Comparison of ENCODE assay signal across 16 cellular contexts in the genomic region with DNA sequence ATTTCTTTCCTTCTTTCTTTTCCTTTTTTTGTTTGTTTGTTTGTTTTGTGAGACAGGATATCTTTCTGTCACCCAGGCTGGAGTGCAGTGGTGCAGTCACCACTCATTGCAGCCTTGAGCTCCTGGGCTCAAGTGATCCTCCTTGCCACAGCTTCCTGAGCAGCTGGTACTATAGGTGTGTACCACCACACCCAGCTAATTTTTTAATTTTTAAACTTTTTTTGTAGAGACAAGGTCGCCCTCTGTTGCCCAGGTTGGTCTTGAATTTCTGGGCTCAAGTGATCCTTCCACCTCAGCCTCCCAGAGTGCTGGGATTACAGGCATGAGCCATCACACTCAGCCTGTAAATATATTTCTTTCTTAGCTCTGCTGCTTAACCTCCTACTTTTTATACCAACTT.
DNase-seq lines count a peak whose midpoint lies in the region; ATAC-seq, FAIRE-seq and TF ChIP-seq lines count a peak whose summit lies in the region.
"Had no signal": no experiment of that assay in that cellular context is flagged by ENCODE, and none has a peak within 500 bp of the region (broad histone marks: within the 10 kb centered on the region; RNA-seq: fewer than 3 reads in every experiment).

No MANE protein-coding gene starts in this region.

- H3F3A ChIP-seq in SK-N-SH (replicated peaks; ENCODE audit: insufficient read depth): no peaks in the 10 kb centered on the region

- ATAC-seq in SK-N-SH treated with all-trans-retinoic acid at 6 μM for 48 hours: no peak
- ATAC-seq in Panc1: no peak
- peak; percentile 14 for ATAC-seq in mucosa of descending colon
- ATAC-seq in GM21737 (IDR thresholded peaks at IDR 0.05; ENCODE audit: unreplicated experiment): no peak

- no peak overlapping the region for H3K4me2 ChIP-seq in SK-N-SH

- CTCF ChIA-PET in SK-N-SH (lab: Yijun Ruan, JAX): interaction anchor here (1.1 to 1.3 kb wide), 2 partner anchors 12 to 24 kb away, joined by 3 read pairs; no protein-coding TSS in a partner anchor
- CTCF ChIA-PET in Panc1 (lab: Charles Lee): no interaction called here

- H3K27me3 ChIP-seq in SK-N-SH (ENCODE audit: insufficient read depth) (no peaks in the 10 kb centered on the region), Panc1 (ENCODE audit: control insufficient read depth, insufficient read depth, low read length) (no peaks in the 10 kb centered on the region), esophagus squamous epithelium (no peaks in the 10 kb centered on the region)

- no peak for TF ChIP-seq POLR2A in H54 (IDR thresholded peaks at IDR 0.05; ENCODE audit: low read depth, low read length)
- no peak for TF ChIP-seq POLR2A in esophagus squamous epithelium (IDR thresholded peaks at IDR 0.05)

- H3K27ac ChIP-seq in SK-N-SH (ENCODE audit: low read depth in 2 of 2, low read length in 1 of 2) (no peak overlapping the region), Panc1 (ENCODE audit: low read length) (no peak overlapping the region), esophagus squamous epithelium (no peak overlapping the region)

- no peak for TF ChIP-seq RAD21 in SK-N-SH (IDR thresholded peaks at IDR 0.05; ENCODE audit: low read length)

- H3K9me2 ChIP-seq in SK-N-SH: no peaks in the 10 kb centered on the region

- no peaks in the 10 kb centered on the region for H3K4me1 ChIP-seq in SK-N-SH (ENCODE audit: control insufficient read depth in 1 of 2, insufficient read depth in 2 of 2, low read depth in 1 of 2, low read length in 1 of 2)
- no peaks in the 10 kb centered on the region for H3K4me1 ChIP-seq in Panc1 (ENCODE audit: control insufficient read depth, insufficient read depth, low read length)
- no peaks in the 10 kb centered on the region for H3K4me1 ChIP-seq in mucosa of descending colon (ENCODE audit: low read depth)
- H3K4me1 ChIP-seq in esophagus squamous epithelium: no peaks in the 10 kb centered on the region

- H3K9me3 ChIP-seq in SK-N-SH (no peaks in the 10 kb centered on the region), Panc1 (ENCODE audit: control insufficient read depth, insufficient read depth, low read depth, low read length) (no peaks in the 10 kb centered on the region), mucosa of descending colon (no peaks in the 10 kb centered on the region), esophagus squamous epithelium (no peaks in the 10 kb centered on the region)

- intact Hi-C loops in Panc1 (cut with micrococcal nuclease; ENCODE audit: unreplicated experiment): no loop called here
- intact Hi-C loops in mucosa of descending colon (cut with DNase I, micrococcal nuclease): no loop called here
- intact Hi-C loops in esophagus squamous epithelium (cut with DNase I): no loop called here

- no peak overlapping the region for H2AFZ ChIP-seq in SK-N-SH (ENCODE audit: low read depth)

- WGBS in SK-N-SH (ENCODE audit: low lambda C conversion rate): 63% methylated on average over 1 of the region's 1 CpG
- 85 to 93% methylated on average over 1 of the region's 1 CpG for WGBS in esophagus squamous epithelium, 2 donors

- BruUV-seq in Panc1 (replicated peaks; lab: Mats Ljungman, UMichigan): no TSS peak

- H3K4me3 ChIP-seq in SK-N-SH (ENCODE audit: low read depth in 2 of 2, low read length in 1 of 2) (no peak overlapping the region), Panc1 (ENCODE audit: low read depth in 2 of 2, low read length in 2 of 2) (no peak overlapping the region), mucosa of descending colon (no peak overlapping the region), esophagus squamous epithelium (no peak overlapping the region)

- TF ChIP-seq CTCF in SK-N-SH (IDR thresholded peaks at IDR 0.05) (peak; percentile 18; the same call in 1 of the 2 replicates), Panc1 (IDR thresholded peaks at IDR 0.05) (peak; percentile 41), mucosa of descending colon (IDR thresholded peaks at IDR 0.05) (no peak), esophagus squamous epithelium (IDR thresholded peaks at IDR 0.05) (no peak)

- no peak overlapping the region for H3K9ac ChIP-seq in SK-N-SH

- POLR2A ChIA-PET in SK-N-SH (lab: Yijun Ruan, JAX) (no interaction called here), Panc1 (lab: Charles Lee) (no interaction called here)

- peaks cover 0 to 36% of the 10 kb centered on the region in 2 experiments for H3K36me3 ChIP-seq in SK-N-SH (replicated peaks in 1 of 2; ENCODE audit: control insufficient read depth in 1 of 2, insufficient read depth in 2 of 2, low read length in 1 of 2)
- H3K36me3 ChIP-seq in Panc1 (ENCODE audit: control insufficient read depth, insufficient read depth, low read length): no peaks in the 10 kb centered on the region; the same call in none of the 2 replicates
- H3K36me3 ChIP-seq in mucosa of descending colon (ENCODE audit: low read depth): no peaks in the 10 kb centered on the region
- H3K36me3 ChIP-seq in esophagus squamous epithelium: peaks cover 0 to 78% (median 4%) of the 10 kb centered on the region in 3 donors

- FAIRE-seq in H54 (lab: Jason Lieb, UNC) (peak; percentile 15), urothelium cell line (lab: Jason Lieb, UNC) (no peak)
- FAIRE-seq: A204.1, RCC 7860, small intestine had no signal

- in situ Hi-C loops in Panc1 (cut with HindIII; ENCODE audit: low pct_unique_long_range_greater_than_20kb, low sequenced_read_pairs): no loop called here

- no peaks in the 10 kb centered on the region; the same call in 1 of the 2 replicates for H3K79me2 ChIP-seq in SK-N-SH (ENCODE audit: insufficient read depth)

- DNase-seq in SK-N-SH (no peak), H54 (ENCODE audit: insufficient read length, low spot score) (no peak), Panc1 (ENCODE audit: low read depth, low spot score) (no peak), mucosa of descending colon (no peak), esophagus squamous epithelium (lab: John Stamatoyannopoulos, UW) (no peak), urothelium cell line (ENCODE audit: low spot score) (no peak)
- DNase-seq: activated effector memory CD4-positive, alpha-beta T cell treated with anti-CD3 and anti-CD28 coated beads, Interleukin-2, amount 50 U/mL, for 16 hours; effector memory CD4-positive, alpha-beta T cell; midbrain; NCI-H1092 treated with DMSO at 0.1 percent for 48 hours; NCI-H446; small intestine had no signal

- H4K20me1 ChIP-seq in SK-N-SH (ENCODE audit: insufficient read depth): no peaks in the 10 kb centered on the region

- TF ChIP-seq EP300 in SK-N-SH (IDR thresholded peaks at IDR 0.05; ENCODE audit: borderline replicate concordance in 1 of 2, low read depth in 1 of 2, low read length in 1 of 2): no peak

TF ChIP-seq in SK-N-SH, 30 proteins besides CTCF, POLR2A, EP300 and RAD21 (continues in another document):
- TF ChIP-seq ELF1 (IDR thresholded peaks at IDR 0.05): no peak
- TF ChIP-seq TCF12 (IDR thresholded peaks at IDR 0.05): no peak
- no peak for TF ChIP-seq USF1 (IDR thresholded peaks at IDR 0.05; ENCODE audit: borderline replicate concordance, low read depth)
- no peak for TF ChIP-seq JUND (IDR thresholded peaks at IDR 0.05)
- no peak for TF ChIP-seq MXI1 (IDR thresholded peaks at IDR 0.05; ENCODE audit: low read depth, low read length)
- TF ChIP-seq SIN3A (IDR thresholded peaks at IDR 0.05; ENCODE audit: borderline replicate concordance, low read depth, low read length): no peak

TF ChIP-seq in SK-N-SH treated with all-trans-retinoic acid at 6 μM for 48 hours, 23 proteins besides CTCF, POLR2A, EP300 and RAD21 (continues in another document):
- TF ChIP-seq ZNF70 (CRISPR knock-in tag; IDR thresholded peaks at IDR 0.05): no peak
- TF ChIP-seq RARB (CRISPR knock-in tag; IDR thresholded peaks at IDR 0.05): no peak
- TF ChIP-seq ZC3H10 (CRISPR knock-in tag; IDR thresholded peaks at IDR 0.05): no peak
- TF ChIP-seq SNAI2 (CRISPR knock-in tag; IDR thresholded peaks at IDR 0.05): no peak
- no peak for TF ChIP-seq PATZ1 (CRISPR knock-in tag; IDR thresholded peaks at IDR 0.05; ENCODE audit: borderline replicate concordance)
- TF ChIP-seq ZNF8 (CRISPR knock-in tag; IDR thresholded peaks at IDR 0.05): no peak
- TF ChIP-seq BACH2 (CRISPR knock-in tag; IDR thresholded peaks at IDR 0.05; ENCODE audit: borderline replicate concordance): no peak
- TF ChIP-seq, protein P1, sequence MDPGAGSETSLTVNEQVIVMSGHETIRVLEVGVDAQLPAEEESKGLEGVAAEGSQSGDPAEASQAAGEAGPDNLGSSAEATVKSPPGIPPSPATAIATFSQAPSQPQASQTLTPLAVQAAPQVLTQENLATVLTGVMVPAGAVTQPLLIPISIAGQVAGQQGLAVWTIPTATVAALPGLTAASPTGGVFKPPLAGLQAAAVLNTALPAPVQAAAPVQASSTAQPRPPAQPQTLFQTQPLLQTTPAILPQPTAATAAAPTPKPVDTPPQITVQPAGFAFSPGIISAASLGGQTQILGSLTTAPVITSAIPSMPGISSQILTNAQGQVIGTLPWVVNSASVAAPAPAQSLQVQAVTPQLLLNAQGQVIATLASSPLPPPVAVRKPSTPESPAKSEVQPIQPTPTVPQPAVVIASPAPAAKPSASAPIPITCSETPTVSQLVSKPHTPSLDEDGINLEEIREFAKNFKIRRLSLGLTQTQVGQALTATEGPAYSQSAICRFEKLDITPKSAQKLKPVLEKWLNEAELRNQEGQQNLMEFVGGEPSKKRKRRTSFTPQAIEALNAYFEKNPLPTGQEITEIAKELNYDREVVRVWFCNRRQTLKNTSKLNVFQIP (CRISPR knock-in tag; IDR thresholded peaks at IDR 0.05; ENCODE audit: borderline replicate concordance, low read depth): no peak
- TF ChIP-seq TOX (CRISPR knock-in tag; IDR thresholded peaks at IDR 0.05; ENCODE audit: borderline replicate concordance): no peak

Comparison
In these comparisons a context has a peak if more than half of its experiments do, and no peak if none do; other contexts are left out.
1. CTCF ChIP-seq: peak in SK-N-SH (single experiment) and Panc1 (single experiment); none in mucosa of descending colon (single experiment) and esophagus squamous epithelium (0 of 6).